ENCODE assay signal across 8 cellular contexts in genomic region chr19:44800461-44800860, GRCh38. TPM values are rescaled to one million over a fixed set of nuclear protein-coding genes. Genes with fewer than 3 reads are reported as not detected.
DNase-seq lines count a peak whose midpoint lies in the region; ATAC-seq lines count a peak whose summit lies in the region.

No MANE protein-coding gene starts in this region.

- in situ Hi-C loops in G401 (cut with HindIII; ENCODE audit: low sequenced_read_pairs), result no loop called here

- peak; percentile 75 for ATAC-seq in HG02885 (IDR thresholded peaks at IDR 0.05; ENCODE audit: poor library complexity, unreplicated experiment)
- no peak for ATAC-seq in GM21423 (IDR thresholded peaks at IDR 0.05; ENCODE audit: unreplicated experiment)

- DNase-seq in G401 (ENCODE audit: low spot score) (peak; percentile 52), NCI-H345 treated with DMSO at 0.1 percent for 48 hours (lab: John Stamatoyannopoulos, UW; ENCODE audit: unreplicated experiment) (peak; percentile 32), left kidney (ENCODE audit: low read depth, low spot score) (peak; percentile 93)
- peak; percentile 67 for DNase-seq in activated CD4-positive, alpha-beta T cell treated with anti-CD3 and anti-CD28 coated beads for 1 hour
- peak; percentile 70 for DNase-seq in central memory CD4-positive, alpha-beta T cell
- DNase-seq in stimulated activated CD4-positive, alpha-beta T cell treated with anti-CD3 and anti-CD28 coated beads, TNF-alpha, amount 100 ng/mL, for 24 hours (ENCODE audit: low read depth in 3 of 3), result peak; percentile 60 to 81 (median 65)

RNA-seq across cellular contexts. Expression of gene BCAM, which starts 8.4 kb away (rescaled TPM):
- 28.5 and 28.9 TPM in 2 replicates for total RNA-seq in G401 (2014; rRNA removed; shearing (Covaris generic))

RNA-seq across cellular contexts. Expression of gene CBLC, which starts 22.8 kb away (rescaled TPM):
- total RNA-seq in G401 (2014; rRNA removed; shearing (Covaris generic)), result not detected in 2 replicates

RNA-seq across cellular contexts. Expression of gene NECTIN2, which starts 45.6 kb away (rescaled TPM):
- total RNA-seq in G401 (2014; rRNA removed; shearing (Covaris generic)), result 126 and 154 TPM in 2 replicates

RNA-seq across cellular contexts. Expression of gene BCL3, which starts 52.0 kb away (rescaled TPM):
- 6.6 and 9.1 TPM in 2 replicates for total RNA-seq in G401 (2014; rRNA removed; shearing (Covaris generic))

Comparison
In these comparisons a context has a peak if more than half of its experiments do, and no peak if none do; other contexts are left out.
1. DNase-seq: peak in every context shown above with its lines; median percentile 93 in left kidney; 70 in central memory CD4-positive, alpha-beta T cell; 67 in activated CD4-positive, alpha-beta T cell treated with anti-CD3 and anti-CD28 coated beads for 1 hour; 65 in stimulated activated CD4-positive, alpha-beta T cell treated with anti-CD3 and anti-CD28 coated beads, TNF-alpha, amount 100 ng/mL, for 24 hours; 52 in G401; 32 in NCI-H345 treated with DMSO at 0.1 percent for 48 hours.